11 cellular contexts compared by ENCODE assay signal in the genomic region with DNA sequence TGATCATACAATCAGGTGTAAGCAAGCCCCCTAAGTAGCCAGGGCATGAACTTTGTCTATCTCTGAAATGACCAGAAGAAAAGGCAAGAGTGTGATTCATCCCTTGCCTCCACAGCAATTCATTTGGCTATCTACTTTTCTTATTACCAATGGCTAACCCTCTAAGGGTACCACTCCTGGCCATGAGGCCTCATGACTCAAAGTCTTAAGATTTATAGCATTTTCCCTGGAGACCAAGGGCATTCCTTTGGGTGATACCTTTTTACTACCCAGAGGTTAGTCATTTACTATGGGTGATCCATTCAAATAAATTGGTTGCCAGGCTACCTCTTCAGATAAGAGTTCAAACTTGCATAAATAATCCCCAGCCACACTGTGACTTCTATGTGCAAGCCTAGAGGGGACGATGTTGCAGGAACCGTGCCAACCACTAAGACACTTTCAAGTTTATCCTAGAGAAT. TPM values are rescaled to one million over a fixed set of nuclear protein-coding genes. Genes with fewer than 3 reads are reported as not detected.
DNase-seq lines count a peak whose midpoint lies in the region; ATAC-seq, FAIRE-seq and TF ChIP-seq lines count a peak whose summit lies in the region.
"Had no signal": no experiment of that assay in that cellular context is flagged by ENCODE, and none has a peak within 500 bp of the region (broad histone marks: within the 10 kb centered on the region; RNA-seq: fewer than 3 reads in every experiment).

No MANE protein-coding gene starts in this region.

- CTCF ChIA-PET in A549 (lab: Yijun Ruan, JAX): interaction anchor here (1.1 to 1.3 kb wide), 3 partner anchors 10 to 76 kb away, joined by 3 to 4 read pairs (median 3); partner anchors contain the start of gene MAPK1IP1L

- no peak for TF ChIP-seq RAD21 in A549 (conservative IDR thresholded peaks at IDR 0.05 in 1 of 2, IDR thresholded peaks at IDR 0.05 in 1 of 2)

- H3K4me2 ChIP-seq in A549: peak overlapping the region; percentile 68

- no peaks in the 10 kb centered on the region for H3K9me3 ChIP-seq in A549

- H3K4me1 ChIP-seq in A549: peaks cover 27% of the 10 kb centered on the region

- POLR2A ChIA-PET in A549 (lab: Yijun Ruan, JAX): interaction anchor here (1.2 kb wide), 1 partner anchor 24 kb away, joined by 3 read pairs; no protein-coding TSS in a partner anchor

- no peak for FAIRE-seq in A549 (lab: Jason Lieb, UNC)

- peak overlapping the region; percentile 12 for H3K4me3 Mint-ChIP-seq in HFFc6
- H3K4me3 Mint-ChIP-seq: activated naive CD8-positive, alpha-beta T cell had no signal

- no peak overlapping the region for H3K4me3 ChIP-seq in A549

- H3K36me3 Mint-ChIP-seq in HFFc6 (ENCODE audit: low read depth): no peaks in the 10 kb centered on the region; the same call in 1 of the 2 replicates
- H3K36me3 Mint-ChIP-seq: activated naive CD8-positive, alpha-beta T cell had no signal

- no peak for TF ChIP-seq CTCF in A549 (IDR thresholded peaks at IDR 0.05)
- no peak for TF ChIP-seq CTCF in HFFc6 (IDR thresholded peaks at IDR 0.05)
- no peak for TF ChIP-seq CTCF in VCaP (conservative IDR thresholded peaks at IDR 0.05)

- H3K9me3 Mint-ChIP-seq in HFFc6: no peaks in the 10 kb centered on the region

- peaks cover 6% of the 10 kb centered on the region for H3K27me3 Mint-ChIP-seq in HFFc6 (ENCODE audit: insufficient read depth)

- H3K4me1 Mint-ChIP-seq in HFFc6 (ENCODE audit: low read depth): peaks cover 69% of the 10 kb centered on the region

- peak in 1 of 2 experiments; percentile 61 for DNase-seq in A549 (ENCODE audit: low read depth in 1 of 2, low spot score in 1 of 2)
- peak; percentile 92 for DNase-seq in HFFc6
- DNase-seq in kidney tubule cell (ENCODE audit: low spot score): peak; percentile 99
- DNase-seq in NCI-H187 (lab: John Stamatoyannopoulos, UW): no peak
- no peak for DNase-seq in SHP77 (lab: John Stamatoyannopoulos, UW)
- no peak for DNase-seq in NCI-H128 (lab: John Stamatoyannopoulos, UW; ENCODE audit: unreplicated experiment)
- DNase-seq: activated CD8-positive, alpha-beta T cell treated with anti-CD3 and anti-CD28 coated beads, Interleukin-2, amount 10 ng/mL, durations not matched to agents 7 days and 5 days; NCI-H748 treated with DMSO at 0.1 percent for 48 hours had no signal

- ATAC-seq in A549 (no peak; a peak in 1 of 6 replicates), HG02759 (IDR thresholded peaks at IDR 0.05; ENCODE audit: unreplicated experiment) (no peak)
- ATAC-seq: activated CD8-positive, alpha-beta T cell treated with anti-CD3 and anti-CD28 coated beads, Interleukin-2, amount 10 ng/mL, durations not matched to agents 7 days and 5 days had no signal

- TF ChIP-seq EP300 in A549 (IDR thresholded peaks at IDR 0.05): no peak

- H3K27ac ChIP-seq in A549 (peak overlapping the region in 1 of 2 experiments; percentile 15; a peak in 1 of 6 replicates), VCaP (peak overlapping the region; percentile 4; the same call in 1 of the 2 replicates)

- peak overlapping the region; percentile 79 for H3K27ac Mint-ChIP-seq in HFFc6
- H3K27ac Mint-ChIP-seq: activated CD8-positive, alpha-beta T cell treated with anti-CD3 and anti-CD28 coated beads, Interleukin-2, amount 10 ng/mL, durations not matched to agents 7 days and 5 days; activated naive CD8-positive, alpha-beta T cell had no signal

- 58% methylated on average over 2 of the region's 2 CpGs for WGBS in A549 (ENCODE audit: missing lambda C conversion rate)

- no peak for TF ChIP-seq POLR2A in A549 (IDR thresholded peaks at IDR 0.05; ENCODE audit: low read length)

TF ChIP-seq in A549, 52 proteins besides CTCF, POLR2A, EP300 and RAD21:
- no peak for TF ChIP-seq KDM5A (IDR thresholded peaks at IDR 0.05)
- TF ChIP-seq ZNF302 (CRISPR knock-in tag; IDR thresholded peaks at IDR 0.05): no peak
- TF ChIP-seq FOXS1 (CRISPR knock-in tag; IDR thresholded peaks at IDR 0.05): no peak
- no peak for TF ChIP-seq RARB (CRISPR knock-in tag; IDR thresholded peaks at IDR 0.05)
- no peak for TF ChIP-seq NFE2L2 (conservative IDR thresholded peaks at IDR 0.05; ENCODE audit: low read length)
- TF ChIP-seq FOSL2 (IDR thresholded peaks at IDR 0.05): no peak
- peak; percentile 33; the same call in 1 of the 2 replicates for TF ChIP-seq FOSL2 (CRISPR knock-in tag; IDR thresholded peaks at IDR 0.05)
TF ChIP-seq in A549: peak in this region for 1.

RNA-seq across cellular contexts. Expression of gene LGALS3, which starts 1.5 kb away (rescaled TPM):
- polyA plus RNA-seq in A549 (2011; rRNA removed) (53.6 and 61.0 TPM in 2 replicates), A549 (2017; fragmentation: RNase III; extraction: RNeasy Plus Mini Kit Qiagen cat#74134 plus additional on column Dnase treatment) (57.2 to 65.6 TPM (median 60.2 TPM) in 3 replicates)
- polyA plus RNA-seq in A549 (2012; cell fraction: cytosol; rRNA removed): 40.9 and 52.4 TPM in 2 replicates
- 64.0 and 70.6 TPM in 2 replicates for polyA plus RNA-seq in A549 (2012; cell fraction: nucleus; rRNA removed)
- polyA minus RNA-seq in A549 (2011; rRNA and poly(A)+ RNA removed): 21.6 and 22.6 TPM in 2 replicates
- 10 to 100 TPM; 70.1 to 83.0 (median 74.7) TPM for total RNA-seq in HFFc6 (2021; fragmentation: NEBNext Ultra II Directional; extraction: Animal tissue kit (Norgen Biotek cat#: 25700))

Comparison
In these comparisons a context has a peak if more than half of its experiments do, and no peak if none do; other contexts are left out.
1. DNase-seq: peak in HFFc6 (single experiment) and kidney tubule cell (single experiment); none in NCI-H187 (0 of 2), SHP77 (0 of 2) and NCI-H128 (single experiment).